In the genomic region with DNA sequence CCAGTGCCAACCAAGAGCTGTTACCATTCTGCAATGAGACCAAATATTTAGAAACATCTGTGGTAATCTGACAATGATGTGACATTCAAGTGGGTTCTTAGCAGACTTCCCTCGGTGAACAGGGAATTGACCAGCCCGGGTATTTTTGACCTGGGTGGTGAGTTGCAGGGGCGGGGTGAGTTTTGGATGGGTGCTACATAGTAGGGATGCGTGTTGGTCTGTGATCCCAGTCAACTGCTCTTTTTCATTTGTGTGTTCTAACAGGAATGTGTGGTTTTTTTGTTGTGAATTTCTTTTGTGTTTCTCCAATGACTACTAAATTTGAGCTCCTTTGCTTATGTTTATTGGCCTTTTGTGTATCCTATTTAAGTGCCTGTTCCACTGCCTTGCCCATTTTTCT, we compare ENCODE assay signal across 28 cellular contexts.
"Had no signal": no experiment of that assay in that cellular context is flagged by ENCODE, and none has a peak within 500 bp of the region (broad histone marks: within the 10 kb centered on the region; RNA-seq: fewer than 3 reads in every experiment).

No MANE protein-coding gene starts in this region.

- H3K27ac ChIP-seq: stomach, suprapubic skin, testis, thoracic aorta, thyroid gland, tibial artery, tibial nerve, transverse colon, upper lobe of left lung, upper lobe of right lung, uterus, vagina had no signal

- DNase-seq: stimulated activated CD4-positive, alpha-beta T cell treated with anti-CD3 and anti-CD28 coated beads, Interleukin-2, amount 100 ng/mL, for 48 hours; stimulated activated CD4-positive, alpha-beta T cell treated with anti-CD3 and anti-CD28 coated beads, Interleukin-4, amount 100 ng/mL, for 1 hour; stimulated activated CD4-positive, alpha-beta T cell treated with anti-CD3 and anti-CD28 coated beads, Interleukin-4, amount 100 ng/mL, for 24 hours; stimulated activated CD4-positive, alpha-beta T cell treated with anti-CD3 and anti-CD28 coated beads, Interleukin-4, amount 100 ng/mL, for 4 hours; stimulated activated CD8-positive, alpha-beta memory T cell treated with anti-CD3 and anti-CD28 coated beads, Interleukin-4, amount 100 ng/mL, for 48 hours; stimulated activated naive B cell treated with anti-CD40 and anti-IgM and Interleukin-4, amounts not matched to agents 10 μg/mL and 1 μg/mL and 100 μg/mL, for 72 hours; stimulated activated naive CD4-positive, alpha-beta T cell; stimulated activated naive CD4-positive, alpha-beta T cell treated with Interleukin-2 at 50 U/mL for 16 hours; stimulated activated naive CD8-positive, alpha-beta T cell treated with anti-CD3 and anti-CD28 coated beads, Interleukin-15, amount 100 ng/mL, for 72 hours; stimulated activated naive CD8-positive, alpha-beta T cell treated with anti-CD3 and anti-CD28 coated beads, Interleukin-15, Interleukin-2, amounts not matched to agents 100 U/mL and 50 U/mL, for 24 hours; stomach; substantia nigra; testis; thyroid gland; tibial artery; transverse colon; trophoblast cell; upper lobe of right lung; uterus had no signal

- H3K27ac Mint-ChIP-seq: stimulated activated effector memory CD8-positive, alpha-beta T cell treated with anti-CD3 and anti-CD28 coated beads, Interleukin-12 subunit alpha, Interleukin-12 subunit beta, amount 100 ng/mL, for 72 hours; stimulated activated memory B cell treated with anti-CD40 and anti-IgM and Interleukin-4, amounts not matched to agents 10 μg/mL and 1 μg/mL and 100 μg/mL, for 72 hours; stimulated activated naive B cell treated with anti-CD40 and anti-IgM and Interleukin-4, amounts not matched to agents 10 μg/mL and 1 μg/mL and 100 μg/mL, for 72 hours; stimulated activated naive CD8-positive, alpha-beta T cell treated with anti-CD3 and anti-CD28 coated beads, Interleukin-15, amount 100 ng/mL, for 72 hours; stimulated activated naive CD8-positive, alpha-beta T cell treated with anti-CD3 and anti-CD28 coated beads, Interleukin-15, Interleukin-2, amounts not matched to agents 100 ng/mL and 50 ng/mL, for 24 hours; type B pancreatic cell had no signal

- H3K36me3 ChIP-seq: stomach, suprapubic skin, thoracic aorta, thyroid gland, tibial artery, tibial nerve, transverse colon, upper lobe of left lung, upper lobe of right lung, uterus, vagina had no signal

- H3K4me3 ChIP-seq: stomach, suprapubic skin, testis, thoracic aorta, thyroid gland, tibial artery, tibial nerve, transverse colon, upper lobe of left lung, upper lobe of right lung, uterus, vagina had no signal

- ATAC-seq: stimulated activated effector memory CD8-positive, alpha-beta T cell treated with anti-CD3 and anti-CD28 coated beads, Interleukin-12 subunit alpha, Interleukin-12 subunit beta, amount 100 ng/mL, for 72 hours; stimulated activated memory B cell treated with anti-CD40 and anti-IgM and Interleukin-4, amounts not matched to agents 10 μg/mL and 1 μg/mL and 100 μg/mL, for 72 hours; stimulated activated naive B cell treated with anti-CD40 and anti-IgM and Interleukin-4, amounts not matched to agents 10 μg/mL and 1 μg/mL and 100 μg/mL, for 72 hours; stimulated activated naive CD8-positive, alpha-beta T cell treated with anti-CD3 and anti-CD28 coated beads, Interleukin-15, amount 100 ng/mL, for 72 hours; stimulated activated naive CD8-positive, alpha-beta T cell treated with anti-CD3 and anti-CD28 coated beads, Interleukin-15, Interleukin-2, amounts not matched to agents 100 U/mL and 50 U/mL, for 24 hours; upper lobe of right lung had no signal

- H3K4me1 Mint-ChIP-seq: stimulated activated effector memory CD8-positive, alpha-beta T cell treated with anti-CD3 and anti-CD28 coated beads, Interleukin-12 subunit alpha, Interleukin-12 subunit beta, amount 100 ng/mL, for 72 hours; stimulated activated memory B cell treated with anti-CD40 and anti-IgM and Interleukin-4, amounts not matched to agents 10 μg/mL and 1 μg/mL and 100 μg/mL, for 72 hours; stimulated activated naive CD8-positive, alpha-beta T cell treated with anti-CD3 and anti-CD28 coated beads, Interleukin-15, amount 100 ng/mL, for 72 hours had no signal

- H3K27me3 ChIP-seq: stomach, suprapubic skin, testis, thyroid gland, tibial artery, tibial nerve, transverse colon, upper lobe of left lung, upper lobe of right lung, uterus, vagina had no signal

- H3K27me3 Mint-ChIP-seq: stimulated activated naive B cell treated with anti-CD40 and anti-IgM and Interleukin-4, amounts not matched to agents 10 μg/mL and 1 μg/mL and 100 μg/mL, for 72 hours; stimulated activated naive CD8-positive, alpha-beta T cell treated with anti-CD3 and anti-CD28 coated beads, Interleukin-15, amount 100 ng/mL, for 72 hours; stimulated activated naive CD8-positive, alpha-beta T cell treated with anti-CD3 and anti-CD28 coated beads, Interleukin-15, Interleukin-2, amounts not matched to agents 100 ng/mL and 50 ng/mL, for 24 hours; type B pancreatic cell had no signal

- H3K9me3 ChIP-seq: suprapubic skin, testis, thyroid gland, transverse colon, upper lobe of right lung, uterus, vagina had no signal

- H3K4me3 Mint-ChIP-seq: stimulated activated effector memory CD8-positive, alpha-beta T cell treated with anti-CD3 and anti-CD28 coated beads, Interleukin-12 subunit alpha, Interleukin-12 subunit beta, amount 100 ng/mL, for 72 hours; stimulated activated memory B cell treated with anti-CD40 and anti-IgM and Interleukin-4, amounts not matched to agents 10 μg/mL and 1 μg/mL and 100 μg/mL, for 72 hours; stimulated activated naive B cell treated with anti-CD40 and anti-IgM and Interleukin-4, amounts not matched to agents 10 μg/mL and 1 μg/mL and 100 μg/mL, for 72 hours; stimulated activated naive CD8-positive, alpha-beta T cell treated with anti-CD3 and anti-CD28 coated beads, Interleukin-15, amount 100 ng/mL, for 72 hours; stimulated activated naive CD8-positive, alpha-beta T cell treated with anti-CD3 and anti-CD28 coated beads, Interleukin-15, Interleukin-2, amounts not matched to agents 100 ng/mL and 50 ng/mL, for 24 hours; type B pancreatic cell had no signal

- H3K36me3 Mint-ChIP-seq: stimulated activated effector memory CD8-positive, alpha-beta T cell treated with anti-CD3 and anti-CD28 coated beads, Interleukin-12 subunit alpha, Interleukin-12 subunit beta, amount 100 ng/mL, for 72 hours; stimulated activated memory B cell treated with anti-CD40 and anti-IgM and Interleukin-4, amounts not matched to agents 10 μg/mL and 1 μg/mL and 100 μg/mL, for 72 hours; type B pancreatic cell had no signal

- H3K4me1 ChIP-seq: testis, thyroid gland, transverse colon, upper lobe of left lung, uterus had no signal
